Comparison of ENCODE assay signal across 1 cellular context in genomic region chr5:81851481-81852178, GRCh38.
TF ChIP-seq lines count a peak whose summit lies in the region.

No MANE protein-coding gene starts in this region.

TF ChIP-seq in K562, 482 proteins besides CTCF, POLR2A, EP300 and RAD21 (continued from another document and continues in another):
- TF ChIP-seq ZBTB40 (IDR thresholded peaks at IDR 0.05) (no peak), ZBTB40 (CRISPR knock-in tag; IDR thresholded peaks at IDR 0.05) (no peak), HDAC2 (IDR thresholded peaks at IDR 0.05) (no peak), MYC (IDR thresholded peaks at IDR 0.05; ENCODE audit: low read depth, low read length) (peak; percentile 87), MYC (CRISPR knock-in tag; IDR thresholded peaks at IDR 0.05; ENCODE audit: borderline replicate concordance, low read depth) (peak; percentile 66; the same call in 1 of the 2 replicates), KAT8 (IDR thresholded peaks at IDR 0.05; ENCODE audit: low read depth) (no peak), FOXP4 (CRISPR knock-in tag; IDR thresholded peaks at IDR 0.05; ENCODE audit: borderline replicate concordance) (0 out of 2 replicates have a peak, but pooled peaks have one; percentile 69), ZNF592 (IDR thresholded peaks at IDR 0.05) (peak; percentile 89), EGR1 (conservative IDR thresholded peaks at IDR 0.05) (peak; percentile 49; the same call in 1 of the 2 replicates), GABPB1 (CRISPR knock-in tag; IDR thresholded peaks at IDR 0.05) (0 out of 2 replicates have a peak, but pooled peaks have one; percentile 22), NR4A1 (CRISPR knock-in tag; IDR thresholded peaks at IDR 0.05) (peak; percentile 26; the same call in 1 of the 2 replicates), NR4A1 (tag; IDR thresholded peaks at IDR 0.05) (peak; percentile 29; the same call in 1 of the 2 replicates), ZFP36 (IDR thresholded peaks at IDR 0.05; ENCODE audit: low read depth, low read length, partially characterized antibody) (no peak), PRMT5 (CRISPR knock-in tag; IDR thresholded peaks at IDR 0.05) (no peak), ZNF12 (CRISPR knock-in tag; IDR thresholded peaks at IDR 0.05) (no peak), SNAPC5 (CRISPR knock-in tag; IDR thresholded peaks at IDR 0.05) (no peak), EP400 (IDR thresholded peaks at IDR 0.05) (peak; percentile 83), ZSCAN32 (CRISPR knock-in tag; IDR thresholded peaks at IDR 0.05) (no peak), ZNF133 (CRISPR knock-in tag; IDR thresholded peaks at IDR 0.05) (no peak), ZNF589 (CRISPR knock-in tag; IDR thresholded peaks at IDR 0.05; ENCODE audit: low read depth) (no peak), AFF4 (CRISPR knock-in tag; IDR thresholded peaks at IDR 0.05) (no peak), EHMT2 (IDR thresholded peaks at IDR 0.05) (no peak), SMARCA5 (IDR thresholded peaks at IDR 0.05) (0 out of 2 replicates have a peak, but pooled peaks have one; percentile 16), ZNF511 (CRISPR knock-in tag; IDR thresholded peaks at IDR 0.05) (0 out of 2 replicates have a peak, but pooled peaks have one; percentile 18), GATAD2B (IDR thresholded peaks at IDR 0.05; ENCODE audit: borderline replicate concordance) (peak; percentile 93), ZBTB1 (CRISPR knock-in tag; IDR thresholded peaks at IDR 0.05; ENCODE audit: borderline replicate concordance, low read depth) (no peak; the same call in 1 of the 2 replicates), ZNF24 (IDR thresholded peaks at IDR 0.05) (peak; percentile 74), ZNF75A (CRISPR knock-in tag; IDR thresholded peaks at IDR 0.05) (no peak), ZZZ3 (IDR thresholded peaks at IDR 0.05) (no peak), POLR2H (tag; IDR thresholded peaks at IDR 0.05; ENCODE audit: low read depth) (no peak; the same call in 1 of the 2 replicates), TEAD2 (tag; IDR thresholded peaks at IDR 0.05) (peak; percentile 69; the same call in 1 of the 2 replicates), BRCA1 (IDR thresholded peaks at IDR 0.05) (no peak), BRCA1 (CRISPR knock-in tag; IDR thresholded peaks at IDR 0.05) (no peak), ARID1B (IDR thresholded peaks at IDR 0.05) (peak; percentile 50; the same call in 1 of the 2 replicates), MEF2D (tag; conservative IDR thresholded peaks at IDR 0.05; ENCODE audit: low read depth) (peak; percentile 50; the same call in 1 of the 2 replicates), PCBP2 (IDR thresholded peaks at IDR 0.05; ENCODE audit: low read depth, low read length, poor library complexity, severe bottlenecking) (no peak), ZNF165 (CRISPR knock-in tag; IDR thresholded peaks at IDR 0.05; ENCODE audit: borderline replicate concordance) (no peak), HDAC1 (IDR thresholded peaks at IDR 0.05) (0 out of 4 replicates have a peak, but pooled peaks of 1 of the 2 experiments have one; percentile 46), MNT (conservative IDR thresholded peaks at IDR 0.05) (peak; percentile 54 to 84; a peak in 3 of 4 replicates), NFRKB (IDR thresholded peaks at IDR 0.05; ENCODE audit: low read depth) (peak; percentile 59; the same call in 1 of the 2 replicates), IFI16 (CRISPR knock-in tag; IDR thresholded peaks at IDR 0.05) (no peak), SOX6 (IDR thresholded peaks at IDR 0.05) (peak; percentile 86), ZNF134 (CRISPR knock-in tag; conservative IDR thresholded peaks at IDR 0.05) (no peak; the same call in 1 of the 2 replicates), MAFF (IDR thresholded peaks at IDR 0.05; ENCODE audit: low read length) (no peak; the same call in 1 of the 2 replicates), HDAC6 (IDR thresholded peaks at IDR 0.05; ENCODE audit: low read depth, low read length) (no peak)
